Comparison of ENCODE assay signal across 14 cellular contexts in genomic region chr1:178004926-178005391, GRCh38. TPM values are rescaled to one million over a fixed set of nuclear protein-coding genes. Genes with fewer than 3 reads are reported as not detected.
DNase-seq lines count a peak whose midpoint lies in the region; ATAC-seq and TF ChIP-seq lines count a peak whose summit lies in the region.
"Had no signal": no experiment of that assay in that cellular context is flagged by ENCODE, and none has a peak within 500 bp of the region (broad histone marks: within the 10 kb centered on the region; RNA-seq: fewer than 3 reads in every experiment).

No MANE protein-coding gene starts in this region.

- H3K9ac ChIP-seq in fibroblast of lung (ENCODE audit: insufficient read depth, low read length) (no peak overlapping the region), smooth muscle cell (ENCODE audit: low read depth) (no peak overlapping the region)

- TF ChIP-seq CTCF in fibroblast of lung (conservative IDR thresholded peaks at IDR 0.05 in 1 of 2, IDR thresholded peaks at IDR 0.05 in 1 of 2; ENCODE audit: low read depth in 1 of 2, low read length in 2 of 2) (no peak), smooth muscle cell (IDR thresholded peaks at IDR 0.05; ENCODE audit: borderline replicate concordance, insufficient read depth, poor library complexity, severe bottlenecking) (no peak), A673 (conservative IDR thresholded peaks at IDR 0.05; ENCODE audit: low read depth, low read length) (no peak)

- H3K79me2 ChIP-seq in fibroblast of lung (ENCODE audit: control insufficient read depth, insufficient read depth, low read length) (no peaks in the 10 kb centered on the region), smooth muscle cell (ENCODE audit: low read depth) (no peaks in the 10 kb centered on the region)

- H2AFZ ChIP-seq in fibroblast of lung (ENCODE audit: low read length) (no peak overlapping the region), smooth muscle cell (ENCODE audit: low read depth) (no peak overlapping the region)

- H3K27me3 ChIP-seq in fibroblast of lung (ENCODE audit: control insufficient read depth, insufficient read depth, low read length) (no peaks in the 10 kb centered on the region), smooth muscle cell (ENCODE audit: low read depth) (no peaks in the 10 kb centered on the region), A673 (replicated peaks; ENCODE audit: insufficient read depth, low read depth, low read length, poor library complexity) (peaks cover 33% of the 10 kb centered on the region)
- H3K27me3 ChIP-seq: BE2C, MG63 had no signal

- CTCF ChIA-PET in A673 (lab: Charles Lee): no interaction called here

- H3K36me3 ChIP-seq in fibroblast of lung (ENCODE audit: control insufficient read depth, insufficient read depth, low read length) (no peaks in the 10 kb centered on the region), smooth muscle cell (ENCODE audit: low read depth) (no peaks in the 10 kb centered on the region), A673 (ENCODE audit: insufficient read depth, low read length, poor library complexity, severe bottlenecking) (no peaks in the 10 kb centered on the region)
- H3K36me3 ChIP-seq: BE2C, MG63 had no signal

- DNase-seq in AG20443 (ENCODE audit: low spot score): peak; percentile 43
- peak; percentile 45 to 66 for DNase-seq in fibroblast of lung (ENCODE audit: low read depth in 2 of 2)
- no peak for DNase-seq in hepatic stellate cell (ENCODE audit: low spot score)
- DNase-seq in smooth muscle cell (lab: John Stamatoyannopoulos, UW; ENCODE audit: unreplicated experiment): no peak
- no peak for DNase-seq in A673 (ENCODE audit: low spot score)
- DNase-seq: activated CD4-positive, alpha-beta T cell treated with anti-CD3 and anti-CD28 coated beads, Interleukin-2, amount 50 U/mL, for 4 hours; BE2C; mesenchymal stem cell; MG63; NCI-H524 treated with DMSO at 0.1 percent for 48 hours had no signal

- peak overlapping the region; percentile 28 for H3K4me2 ChIP-seq in fibroblast of lung (ENCODE audit: extremely low read depth, insufficient read depth, low read length)
- H3K4me2 ChIP-seq in smooth muscle cell: no peak overlapping the region

- H3K27ac ChIP-seq in fibroblast of lung (ENCODE audit: insufficient read depth, low read length) (no peak overlapping the region), smooth muscle cell (ENCODE audit: low read depth) (no peak overlapping the region), A673 (ENCODE audit: low read depth, low read length, poor library complexity, severe bottlenecking) (no peak overlapping the region)

- H3K4me3 ChIP-seq in fibroblast of lung (replicated peaks in 1 of 4; ENCODE audit: control extremely low read depth in 1 of 4, insufficient read depth in 1 of 4, low read depth in 3 of 4, low read length in 4 of 4) (no peak overlapping the region), smooth muscle cell (no peak overlapping the region), A673 (ENCODE audit: low read depth, low read length, poor library complexity, severe bottlenecking) (no peak overlapping the region)
- H3K4me3 ChIP-seq: MG63 had no signal

- 81% methylated on average over 6 of the region's 6 CpGs for WGBS in smooth muscle cell (ENCODE audit: low lambda C conversion rate)

- H3K4me1 ChIP-seq in fibroblast of lung (ENCODE audit: control insufficient read depth, extremely low read depth, insufficient read depth, low read length): no peaks in the 10 kb centered on the region
- H3K4me1 ChIP-seq in smooth muscle cell (ENCODE audit: low read depth): no peaks in the 10 kb centered on the region
- no peaks in the 10 kb centered on the region for H3K4me1 ChIP-seq in A673 (ENCODE audit: insufficient read depth, low read length, poor library complexity, severe bottlenecking)
- H3K4me1 ChIP-seq: BE2C had no signal

- intact Hi-C loops in A673 (cut with micrococcal nuclease; ENCODE audit: unreplicated experiment): no loop called here

- POLR2A ChIA-PET in A673 (lab: Charles Lee; ENCODE audit: low non-redundant PET): no interaction called here

- H3K9me3 ChIP-seq in fibroblast of lung (ENCODE audit: control insufficient read depth, insufficient read depth, low read depth, low read length) (no peaks in the 10 kb centered on the region), smooth muscle cell (replicated peaks; ENCODE audit: low read depth) (no peaks in the 10 kb centered on the region), A673 (ENCODE audit: low read depth, low read length, poor library complexity, severe bottlenecking) (no peaks in the 10 kb centered on the region)
- H3K9me3 ChIP-seq: BE2C, MG63 had no signal

- H4K20me1 ChIP-seq in fibroblast of lung (ENCODE audit: control insufficient read depth, extremely low read depth, insufficient read depth, low read length) (no peaks in the 10 kb centered on the region), smooth muscle cell (ENCODE audit: low read depth) (no peaks in the 10 kb centered on the region)

- ATAC-seq in GM19395 (IDR thresholded peaks at IDR 0.05; ENCODE audit: unreplicated experiment): peak; percentile 73
- ATAC-seq in HG03565 (IDR thresholded peaks at IDR 0.05; ENCODE audit: unreplicated experiment): peak; percentile 84
- no peak for ATAC-seq in HG03159 (IDR thresholded peaks at IDR 0.05; ENCODE audit: unreplicated experiment)

- H3F3A ChIP-seq in smooth muscle cell (ENCODE audit: low read depth): no peaks in the 10 kb centered on the region

- no TSS peak for BruUV-seq in A673 (replicated peaks; lab: Mats Ljungman, UMichigan)

RNA-seq across cellular contexts. Expression of gene SEC16B, which starts 35.1 kb away (rescaled TPM):
- total RNA-seq in fibroblast of lung: 1.0 and 3.1 TPM in 2 replicates
- polyA plus RNA-seq in fibroblast of lung: 1.8 and 2.7 TPM in 2 replicates
- polyA plus RNA-seq in fibroblast of lung (2012): 1.7 and 2.2 TPM in 2 replicates
- polyA minus RNA-seq in fibroblast of lung (ENCODE audit: low replicate concordance): 1.7 and 4.1 TPM in 2 replicates
- 2.9 and 3.2 TPM in 2 replicates for total RNA-seq in smooth muscle cell
- 4.3 and 5.9 TPM in 2 replicates for polyA plus RNA-seq in smooth muscle cell
- total RNA-seq in A673 (2021): 1.3 and 1.6 TPM in 2 replicates
- total RNA-seq: activated naive CD4-positive, alpha-beta T cell treated with anti-CD3 and anti-CD28 coated beads, Interleukin-2, amount 50 U/mL, for 72 hours had no signal

Comparison
In these comparisons a context has a peak if more than half of its experiments do, and no peak if none do; other contexts are left out.
1. DNase-seq: peak in AG20443 (single experiment) and fibroblast of lung (2 of 2); none in hepatic stellate cell (single experiment), smooth muscle cell (single experiment) and A673 (single experiment).